ENCODE assay signal across 8 cellular contexts in the genomic region with DNA sequence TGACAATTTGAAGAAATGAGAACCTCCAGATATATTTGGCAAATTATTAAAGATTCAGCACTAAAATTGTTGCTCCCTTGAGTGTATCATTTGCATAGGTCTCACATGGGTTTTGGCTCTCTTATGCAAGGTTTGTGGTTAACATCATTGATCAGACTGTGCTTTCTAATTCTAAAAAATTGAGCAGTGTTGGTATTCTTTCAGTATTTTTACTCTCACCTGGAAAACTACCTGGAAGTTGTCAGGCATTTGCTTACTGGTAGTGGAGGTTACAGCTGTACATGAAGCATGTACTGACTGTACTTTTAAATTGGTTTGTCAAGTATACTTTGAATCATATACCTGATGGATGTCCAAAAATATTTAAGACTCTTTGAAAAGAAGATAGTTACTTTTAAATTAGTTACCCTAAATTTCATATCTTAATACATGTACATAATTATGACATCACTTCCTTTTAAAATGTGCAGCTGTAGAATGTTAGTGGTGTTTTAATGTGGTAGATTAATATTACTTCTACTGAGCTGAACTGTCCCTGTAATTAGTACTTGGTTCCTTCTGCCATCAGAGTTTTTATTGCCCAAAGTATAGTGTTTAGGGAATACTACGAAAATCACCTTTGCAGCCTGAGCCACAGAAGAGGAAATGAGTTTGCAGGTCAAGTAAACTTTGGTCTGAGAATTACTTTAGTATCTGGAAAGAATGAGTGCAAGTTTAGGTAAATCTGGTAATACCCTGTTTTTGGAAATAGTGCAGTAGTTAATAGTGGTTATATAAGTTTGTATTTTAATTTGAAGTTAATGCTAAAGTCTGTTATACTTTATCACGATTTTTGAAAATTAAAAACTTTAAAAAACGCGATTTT. TPM values are rescaled to one million over a fixed set of nuclear protein-coding genes. Genes with fewer than 3 reads are reported as not detected.
DNase-seq lines count a peak whose midpoint lies in the region; ATAC-seq, FAIRE-seq and TF ChIP-seq lines count a peak whose summit lies in the region.

No MANE protein-coding gene starts in this region.

- FAIRE-seq in kidney (lab: Jason Lieb, UNC), result no peak
- FAIRE-seq in HTR-8/SVneo (lab: Jason Lieb, UNC), result no peak

- 4% methylated on average over 4 of the region's 4 CpGs for WGBS in testis, 2 donors

- peak overlapping the region; percentile 74 to 97 for H3K9ac ChIP-seq in kidney (ENCODE audit: low read length in 2 of 2)

- H3K4me3 ChIP-seq in kidney (ENCODE audit: low read length in 2 of 2) (peak overlapping the region; percentile 80 to 90), testis (peak overlapping the region; percentile 55 to 63)

- H3K9me3 ChIP-seq in kidney (ENCODE audit: control insufficient read depth in 1 of 2, low read length in 2 of 2), result no peaks in the 10 kb centered on the region
- no peaks in the 10 kb centered on the region for H3K9me3 ChIP-seq in testis

- peak overlapping the region; percentile 98 for H3K27ac ChIP-seq in kidney (ENCODE audit: low read depth in 2 of 2, low read length in 2 of 2)
- H3K27ac ChIP-seq in testis, result peak overlapping the region; percentile 91 to 98

- no peak for TF ChIP-seq POLR2A in testis (IDR thresholded peaks at IDR 0.05)

- H3K36me3 Mint-ChIP-seq in activated T-helper 2 cell treated with anti-CD3 and anti-CD28 coated beads, Interferon-gamma antibody, Interleukin-2, Interleukin-4, amounts not matched to agents 10 μg/mL and 5 μg/mL and 100 μg/mL, durations not matched to agents 14 hours and 24 hours and 36 hours (ENCODE audit: low read depth), result peaks cover 77% of the 10 kb centered on the region

- H3K4me1 Mint-ChIP-seq in activated T-helper 2 cell treated with anti-CD3 and anti-CD28 coated beads, Interferon-gamma antibody, Interleukin-2, Interleukin-4, amounts not matched to agents 10 μg/mL and 5 μg/mL and 100 μg/mL, durations not matched to agents 14 hours and 24 hours and 36 hours (ENCODE audit: low read depth), result peaks cover 57% of the 10 kb centered on the region

- no peak for TF ChIP-seq CTCF in kidney (IDR thresholded peaks at IDR 0.05; ENCODE audit: borderline replicate concordance, extremely low read depth, insufficient read depth)
- TF ChIP-seq CTCF in testis (IDR thresholded peaks at IDR 0.05), result no peak

- no peak for ATAC-seq in GM21526 (IDR thresholded peaks at IDR 0.05; ENCODE audit: low FRiP score, unreplicated experiment)

- peaks cover 15 to 33% of the 10 kb centered on the region in 2 donors for H3K4me1 ChIP-seq in kidney (ENCODE audit: control insufficient read depth in 1 of 2, insufficient read depth in 1 of 2, low read depth in 1 of 2, low read length in 2 of 2)
- H3K4me1 ChIP-seq in testis, result peaks cover 40% of the 10 kb centered on the region

- H3K27me3 Mint-ChIP-seq in activated T-helper 2 cell treated with anti-CD3 and anti-CD28 coated beads, Interferon-gamma antibody, Interleukin-2, Interleukin-4, amounts not matched to agents 10 μg/mL and 5 μg/mL and 100 μg/mL, durations not matched to agents 14 hours and 24 hours and 36 hours (ENCODE audit: low read depth), result no peaks in the 10 kb centered on the region

- no peaks in the 10 kb centered on the region for H3K27me3 ChIP-seq in testis

- DNase-seq in AML-193 (lab: John Stamatoyannopoulos, UW), result peak; percentile 18 to 19
- peak; percentile 74 for DNase-seq in HT-29 (ENCODE audit: low spot score)
- no peak for DNase-seq in activated T-helper 2 cell treated with anti-CD3 and anti-CD28 coated beads, Interferon-gamma antibody, Interleukin-2, Interleukin-4, amounts not matched to agents 10 μg/mL and 5 μg/mL and 100 μg/mL, durations not matched to agents 14 hours and 24 hours and 36 hours (ENCODE audit: low spot score)
- no peak for DNase-seq in kidney
- DNase-seq in testis, result no peak
- no peak for DNase-seq in NCI-H524 treated with DMSO at 0.1 percent for 48 hours (lab: John Stamatoyannopoulos, UW)
- DNase-seq in HTR-8/SVneo (ENCODE audit: insufficient read length, low spot score), result no peak

- H3K27ac Mint-ChIP-seq in activated T-helper 2 cell treated with anti-CD3 and anti-CD28 coated beads, Interferon-gamma antibody, Interleukin-2, Interleukin-4, amounts not matched to agents 10 μg/mL and 5 μg/mL and 100 μg/mL, durations not matched to agents 14 hours and 24 hours and 36 hours, result peak overlapping the region; percentile 100

- H3K4me3 Mint-ChIP-seq in activated T-helper 2 cell treated with anti-CD3 and anti-CD28 coated beads, Interferon-gamma antibody, Interleukin-2, Interleukin-4, amounts not matched to agents 10 μg/mL and 5 μg/mL and 100 μg/mL, durations not matched to agents 14 hours and 24 hours and 36 hours (ENCODE audit: low read depth), result peak overlapping the region; percentile 94

- H3K36me3 ChIP-seq in kidney (ENCODE audit: control insufficient read depth in 1 of 2, insufficient read depth in 2 of 2, low read length in 2 of 2), result peaks cover 0 to 3% of the 10 kb centered on the region in 2 donors
- H3K36me3 ChIP-seq in testis (ENCODE audit: low read depth, missing control alignments), result no peaks in the 10 kb centered on the region

- intact Hi-C loops in activated T-helper 2 cell treated with anti-CD3 and anti-CD28 coated beads, Interferon-gamma antibody, Interleukin-2, Interleukin-4, amounts not matched to agents 10 μg/mL and 5 μg/mL and 100 μg/mL, durations not matched to agents 14 hours and 24 hours and 36 hours (cut with micrococcal nuclease), result no loop called here
- intact Hi-C loops in kidney (cut with DNase I), result no loop called here
- intact Hi-C loops in testis (cut with DNase I; ENCODE audit: low total_unique reads), result loop anchor here (5.0 kb wide), 1 partner anchor 96 kb away; no protein-coding TSS in a partner anchor

- peaks cover 8% of the 10 kb centered on the region for H3K9me3 Mint-ChIP-seq in activated T-helper 2 cell treated with anti-CD3 and anti-CD28 coated beads, Interferon-gamma antibody, Interleukin-2, Interleukin-4, amounts not matched to agents 10 μg/mL and 5 μg/mL and 100 μg/mL, durations not matched to agents 14 hours and 24 hours and 36 hours

RNA-seq across cellular contexts. Expression of a gene that starts 2.8 kb away (rescaled TPM):
- 55.1 and 74.0 TPM in 2 replicates for total RNA-seq in HT-29 (2014; rRNA removed; shearing (Covaris generic))
- total RNA-seq in activated T-helper 2 cell treated with anti-CD3 and anti-CD28 coated beads, Interferon-gamma antibody, Interleukin-2, Interleukin-4, amounts not matched to agents 10 μg/mL and 5 μg/mL and 100 μg/mL, durations not matched to agents 14 hours and 24 hours and 36 hours, result 105 and 111 TPM in 2 replicates
- total RNA-seq in kidney (137 TPM), testis (100 to 1,000 TPM; 113 to 129 TPM)
- polyA plus RNA-seq in kidney (ENCODE audit: insufficient read depth, low read depth, low replicate concordance) (22.5 TPM), testis (ENCODE audit: insufficient read depth, low read depth, low replicate concordance) (64.5 TPM)

Comparison
In these comparisons a context has a peak if more than half of its experiments do, and no peak if none do; other contexts are left out.
1. DNase-seq: peak in AML-193 (2 of 2) and HT-29 (single experiment); none in activated T-helper 2 cell treated with anti-CD3 and anti-CD28 coated beads, Interferon-gamma antibody, Interleukin-2, Interleukin-4, amounts not matched to agents 10 μg/mL and 5 μg/mL and 100 μg/mL, durations not matched to agents 14 hours and 24 hours and 36 hours (single experiment), kidney (single experiment), testis (single experiment), NCI-H524 treated with DMSO at 0.1 percent for 48 hours (single experiment) and HTR-8/SVneo (single experiment).